9 cellular contexts compared by ENCODE assay signal in genomic region chr16:78437352-78437968, GRCh38.
DNase-seq lines count a peak whose midpoint lies in the region; ATAC-seq and TF ChIP-seq lines count a peak whose summit lies in the region.
"Had no signal": no experiment of that assay in that cellular context is flagged by ENCODE, and none has a peak within 500 bp of the region (broad histone marks: within the 10 kb centered on the region; RNA-seq: fewer than 3 reads in every experiment).

No MANE protein-coding gene starts in this region.

- intact Hi-C loops in A673 (cut with micrococcal nuclease; ENCODE audit: unreplicated experiment) = no loop called here

- no peaks in the 10 kb centered on the region for H3K4me1 ChIP-seq in A673 (ENCODE audit: insufficient read depth, low read length, poor library complexity, severe bottlenecking)

- no peak overlapping the region for H3K27ac Mint-ChIP-seq in activated T-cell treated with anti-CD3 and anti-CD28 coated beads, Interleukin-2, amount 50 U/mL, for 24 hours

- no peak overlapping the region for H3K27ac ChIP-seq in A673 (ENCODE audit: low read depth, low read length, poor library complexity, severe bottlenecking)

- H3K27me3 ChIP-seq in A673 (replicated peaks; ENCODE audit: insufficient read depth, low read depth, low read length, poor library complexity) = no peaks in the 10 kb centered on the region

- H3K27me3 Mint-ChIP-seq in activated T-cell treated with anti-CD3 and anti-CD28 coated beads, Interleukin-2, amount 50 U/mL, for 24 hours = no peaks in the 10 kb centered on the region
- H3K27me3 Mint-ChIP-seq: central memory CD8-positive, alpha-beta T cell had no signal

- no peak overlapping the region for H3K4me3 ChIP-seq in A673 (ENCODE audit: low read depth, low read length, poor library complexity, severe bottlenecking)

- POLR2A ChIA-PET in A673 (lab: Charles Lee; ENCODE audit: low non-redundant PET) = no interaction called here

- no peaks in the 10 kb centered on the region for H3K9me3 Mint-ChIP-seq in activated T-cell treated with anti-CD3 and anti-CD28 coated beads, Interleukin-2, amount 50 U/mL, for 24 hours
- H3K9me3 Mint-ChIP-seq: central memory CD8-positive, alpha-beta T cell had no signal

- peaks cover 5% of the 10 kb centered on the region for H3K9me3 ChIP-seq in A673 (ENCODE audit: low read depth, low read length, poor library complexity, severe bottlenecking)

- H3K4me3 Mint-ChIP-seq in activated T-cell treated with anti-CD3 and anti-CD28 coated beads, Interleukin-2, amount 50 U/mL, for 24 hours = no peak overlapping the region
- H3K4me3 Mint-ChIP-seq: central memory CD8-positive, alpha-beta T cell had no signal

- ATAC-seq in HG03565 (IDR thresholded peaks at IDR 0.05; ENCODE audit: unreplicated experiment) = no peak
- ATAC-seq in GM18517 (IDR thresholded peaks at IDR 0.05; ENCODE audit: unreplicated experiment) = no peak

- CTCF ChIA-PET in A673 (lab: Charles Lee) = no interaction called here

- no peaks in the 10 kb centered on the region for H3K4me1 Mint-ChIP-seq in activated T-cell treated with anti-CD3 and anti-CD28 coated beads, Interleukin-2, amount 50 U/mL, for 24 hours (ENCODE audit: low read depth)
- H3K4me1 Mint-ChIP-seq: central memory CD8-positive, alpha-beta T cell had no signal

- DNase-seq in A673 (ENCODE audit: low spot score) (peak; percentile 26), NCI-H1694 treated with DMSO at 0.1 percent for 48 hours (lab: John Stamatoyannopoulos, UW) (peak; percentile 16), globus pallidus (ENCODE audit: low spot score) (peak; percentile 47)
- DNase-seq in activated T-cell treated with anti-CD3 and anti-CD28 coated beads, Interleukin-2, amount 50 U/mL, for 24 hours = peak; percentile 33
- peak; percentile 4 to 16 (median 14) for DNase-seq in stimulated activated CD4-positive, alpha-beta T cell treated with anti-CD3 and anti-CD28 coated beads, Interleukin-1b, Interleukin-23, amount 100 ng/mL, for 24 hours (ENCODE audit: low read depth in 4 of 4, low spot score in 1 of 4)

- TF ChIP-seq CTCF in A673 (conservative IDR thresholded peaks at IDR 0.05; ENCODE audit: low read depth, low read length) = peak; percentile 85
- peak; percentile 79 for TF ChIP-seq CTCF in GM12873 (IDR thresholded peaks at IDR 0.05; ENCODE audit: insufficient read depth, low read depth, low read length, missing control alignments)

- BruUV-seq in A673 (replicated peaks; lab: Mats Ljungman, UMichigan) = no TSS peak

- peaks cover 3% of the 10 kb centered on the region for H3K36me3 ChIP-seq in A673 (ENCODE audit: insufficient read depth, low read length, poor library complexity, severe bottlenecking)

- peaks cover 19% of the 10 kb centered on the region for H3K36me3 Mint-ChIP-seq in activated T-cell treated with anti-CD3 and anti-CD28 coated beads, Interleukin-2, amount 50 U/mL, for 24 hours (ENCODE audit: low read depth)
